In the genomic region with DNA sequence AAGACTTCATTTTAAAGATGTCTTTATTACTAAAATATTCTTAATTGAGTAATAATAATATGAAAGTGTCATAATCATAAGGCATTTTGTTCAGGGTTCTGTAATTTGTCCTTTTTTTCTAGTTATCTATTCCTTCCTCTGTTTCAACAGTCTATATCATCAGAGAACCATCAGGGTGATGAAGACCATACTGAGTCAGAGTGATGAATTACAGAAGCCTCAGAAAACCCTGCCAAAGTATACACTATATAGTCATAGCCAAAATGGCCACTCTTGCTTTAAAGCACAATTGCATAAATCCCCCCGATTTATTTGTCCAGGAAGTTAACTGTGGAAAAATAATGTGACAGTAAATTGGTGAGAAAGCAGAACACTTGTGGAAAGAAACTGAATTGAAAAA, we compare ENCODE assay signal across 18 cellular contexts.
DNase-seq lines count a peak whose midpoint lies in the region; ATAC-seq lines count a peak whose summit lies in the region.
"Had no signal": no experiment of that assay in that cellular context is flagged by ENCODE, and none has a peak within 500 bp of the region (broad histone marks: within the 10 kb centered on the region; RNA-seq: fewer than 3 reads in every experiment).

No MANE protein-coding gene starts in this region.

- no peak overlapping the region for H2BK12ac ChIP-seq in mesenchymal stem cell (ENCODE audit: low read length in 2 of 2)

- H3K27me3 ChIP-seq in mesenchymal stem cell (ENCODE audit: control insufficient read depth in 1 of 2, insufficient read depth in 1 of 2, low read length in 2 of 2): no peaks in the 10 kb centered on the region

- no peak overlapping the region for H3K4ac ChIP-seq in mesenchymal stem cell (ENCODE audit: low read depth in 1 of 2, low read length in 2 of 2)

- no peak overlapping the region for H3K14ac ChIP-seq in mesenchymal stem cell (ENCODE audit: low read length in 2 of 2)

- no peak overlapping the region for H3K23ac ChIP-seq in mesenchymal stem cell (ENCODE audit: low read length in 2 of 2)

- no peak overlapping the region for H3K4me2 ChIP-seq in mesenchymal stem cell (ENCODE audit: low read length, poor library complexity, severe bottlenecking)
- H3K4me2 ChIP-seq: GM23338 had no signal

- DNase-seq in HT1080 (ENCODE audit: low read depth): peak; percentile 31
- peak; percentile 10 for DNase-seq in NCI-H69 (lab: John Stamatoyannopoulos, UW)
- DNase-seq in amniotic epithelial cell (ENCODE audit: low read depth): peak; percentile 51
- DNase-seq in mesenchymal stem cell: peak; percentile 40
- DNase-seq in mesenteric fat pad (ENCODE audit: low spot score): no peak
- DNase-seq: ACHN, DND-41, HCEC 1CT, NCI-H1048, NCI-H1436, NCI-H1930, T-helper 2 cell had no signal

- no peak overlapping the region for H3K18ac ChIP-seq in mesenchymal stem cell (ENCODE audit: low read depth in 1 of 2, low read length in 2 of 2)

- H2BK120ac ChIP-seq in mesenchymal stem cell (ENCODE audit: low read depth, low read length): no peak overlapping the region

- H3K4me3 ChIP-seq in mesenchymal stem cell (ENCODE audit: insufficient read depth in 1 of 2, low read depth in 1 of 2, low read length in 2 of 2): no peak overlapping the region
- H3K4me3 ChIP-seq: GM23338, K562 had no signal

- no peaks in the 10 kb centered on the region for H3K79me1 ChIP-seq in mesenchymal stem cell (replicated peaks; ENCODE audit: low read length, poor library complexity, severe bottlenecking)

- no CpG with 5 or more reads among the region's 1 CpG for WGBS in mesenchymal stem cell

- H2BK5ac ChIP-seq in mesenchymal stem cell (ENCODE audit: low read depth, low read length, poor library complexity, severe bottlenecking): no peak overlapping the region

- H4K91ac ChIP-seq in mesenchymal stem cell (ENCODE audit: low read length): no peak overlapping the region

- H2AFZ ChIP-seq in mesenchymal stem cell (ENCODE audit: low read depth, low read length): no peak overlapping the region
- H2AFZ ChIP-seq: GM23338 had no signal

- no peak overlapping the region for H3K9ac ChIP-seq in mesenchymal stem cell (ENCODE audit: low read length)

- no peak overlapping the region for H2BK15ac ChIP-seq in mesenchymal stem cell (ENCODE audit: low read depth, poor library complexity, severe bottlenecking)

- no peak overlapping the region for H2AK5ac ChIP-seq in mesenchymal stem cell (ENCODE audit: low read length, severe bottlenecking)

- no peak overlapping the region for H4K8ac ChIP-seq in mesenchymal stem cell (ENCODE audit: low read length)

- no peak overlapping the region for H3K27ac ChIP-seq in mesenchymal stem cell (ENCODE audit: low read length, poor library complexity, severe bottlenecking)
- H3K27ac ChIP-seq: C4-2B, RWPE1 had no signal

- H3K4me1 ChIP-seq in mesenchymal stem cell (ENCODE audit: control insufficient read depth, insufficient read depth, low read depth, low read length): no peaks in the 10 kb centered on the region

- ATAC-seq in HG03442 (IDR thresholded peaks at IDR 0.05; ENCODE audit: unreplicated experiment): no peak
- no peak for ATAC-seq in GM21737 (IDR thresholded peaks at IDR 0.05; ENCODE audit: unreplicated experiment)
- ATAC-seq: GM23338, K562 had no signal

- H3K36me3 ChIP-seq in mesenchymal stem cell (ENCODE audit: control insufficient read depth in 1 of 2, insufficient read depth in 2 of 2, low read depth in 1 of 2, low read length in 2 of 2): no peaks in the 10 kb centered on the region

- no peaks in the 10 kb centered on the region for H3K9me3 ChIP-seq in mesenchymal stem cell (ENCODE audit: control insufficient read depth, low read length)
